In the genomic region with DNA sequence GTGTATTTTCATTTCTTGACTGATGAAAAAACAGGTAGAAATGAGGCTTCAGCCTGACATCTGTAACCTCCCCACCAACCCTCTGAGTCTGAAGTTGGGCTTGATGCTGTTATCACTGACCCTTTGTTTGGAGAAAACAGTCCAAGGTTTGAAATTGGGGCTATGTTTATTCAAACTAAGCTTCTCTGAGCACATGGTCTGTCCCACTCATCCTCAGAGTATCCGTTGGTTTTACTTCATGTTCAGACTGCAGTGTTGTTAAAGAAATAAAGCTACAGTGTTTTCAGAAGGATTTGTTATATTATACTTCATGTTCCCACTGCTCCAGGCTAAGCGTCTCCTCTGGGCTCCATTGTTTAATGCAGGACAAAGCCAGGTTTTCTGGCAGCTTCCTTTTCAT, we compare ENCODE assay signal across 11 cellular contexts. TPM values are rescaled to one million over a fixed set of nuclear protein-coding genes. Genes with fewer than 3 reads are reported as not detected.
DNase-seq lines count a peak whose midpoint lies in the region; ATAC-seq, FAIRE-seq and TF ChIP-seq lines count a peak whose summit lies in the region.
"Had no signal": no experiment of that assay in that cellular context is flagged by ENCODE, and none has a peak within 500 bp of the region (broad histone marks: within the 10 kb centered on the region; RNA-seq: fewer than 3 reads in every experiment).

No MANE protein-coding gene starts in this region.

- H3K9ac ChIP-seq in HepG2 (ENCODE audit: insufficient read depth, low read depth, low read length) (peak overlapping the region; percentile 35; the same call in 1 of the 2 replicates), GM12878 (ENCODE audit: control insufficient read depth, insufficient read depth, low read length) (no peak overlapping the region)

- FAIRE-seq in HepG2 (lab: Jason Lieb, UNC) = peak; percentile 89
- no peak for FAIRE-seq in GM12878 (lab: Jason Lieb, UNC)

- ATAC-seq in HepG2 = peak; percentile 89
- ATAC-seq in right lobe of liver = no peak
- ATAC-seq in GM12878 = no peak
- ATAC-seq in left lobe of liver = peak; percentile 17

- CTCF ChIA-PET in HepG2 (lab: Yijun Ruan, JAX; ENCODE audit: low intra/inter-chr PET ratio, low total read pairs) = no interaction called here
- CTCF ChIA-PET in GM12878 (lab: Yijun Ruan, JAX) = interaction anchor here (1.0 to 11.4 kb wide), 7 partner anchors 9 to 124 kb away, joined by 3 to 365 read pairs (median 4); no protein-coding TSS in a partner anchor

- H4K20me1 ChIP-seq in HepG2 (ENCODE audit: insufficient read depth, low read length) (no peaks in the 10 kb centered on the region), GM12878 (ENCODE audit: control insufficient read depth, insufficient read depth) (no peaks in the 10 kb centered on the region)

- no peaks in the 10 kb centered on the region for H3K27me3 ChIP-seq in HepG2 (ENCODE audit: control insufficient read depth in 1 of 2, insufficient read depth in 2 of 2, low read length in 2 of 2)
- H3K27me3 ChIP-seq in right lobe of liver = no peaks in the 10 kb centered on the region
- no peaks in the 10 kb centered on the region for H3K27me3 ChIP-seq in GM12878 (replicated peaks in 1 of 2; ENCODE audit: control insufficient read depth in 2 of 2, insufficient read depth in 2 of 2, low read length in 1 of 2)
- H3K27me3 ChIP-seq in tibial nerve = no peaks in the 10 kb centered on the region

- no peaks in the 10 kb centered on the region for H3K36me3 ChIP-seq in HepG2 (replicated peaks in 1 of 2; ENCODE audit: control insufficient read depth in 1 of 2, insufficient read depth in 2 of 2, low read length in 2 of 2)
- H3K36me3 ChIP-seq in right lobe of liver = no peaks in the 10 kb centered on the region
- no peaks in the 10 kb centered on the region for H3K36me3 ChIP-seq in GM12878 (ENCODE audit: control insufficient read depth in 2 of 2, insufficient read depth in 2 of 2, low read length in 1 of 2)
- H3K36me3 ChIP-seq in tibial nerve = no peaks in the 10 kb centered on the region

- no peak for TF ChIP-seq POLR2A in HepG2 (IDR thresholded peaks at IDR 0.05; ENCODE audit: insufficient read depth in 1 of 2, low read depth in 2 of 2, low read length in 2 of 2)
- no peak for TF ChIP-seq POLR2A in right lobe of liver (IDR thresholded peaks at IDR 0.05)
- TF ChIP-seq POLR2A in GM12878 (IDR thresholded peaks at IDR 0.05; ENCODE audit: low read depth, low read length) = no peak
- no peak for TF ChIP-seq POLR2A in tibial nerve (IDR thresholded peaks at IDR 0.05)

- H3K27ac ChIP-seq in HepG2 (ENCODE audit: extremely low read length, insufficient read depth, low read length) = peak overlapping the region; percentile 65
- no peak overlapping the region for H3K27ac ChIP-seq in right lobe of liver
- H3K27ac ChIP-seq in GM12878 (ENCODE audit: control insufficient read depth, insufficient read depth) = peak overlapping the region; percentile 7; the same call in 1 of the 2 replicates
- peak overlapping the region in 2 of 4 donors; percentile 10 to 65 for H3K27ac ChIP-seq in tibial nerve

- in situ Hi-C loops in HepG2 (cut with HindIII; ENCODE audit: extremely low pct_ligation_motif_present, low pct_unique_long_range_greater_than_20kb) (no loop called here), GM12878 (cut with MboI) (no loop called here)

- TF ChIP-seq RAD21 in HepG2 (CRISPR knock-in tag; IDR thresholded peaks at IDR 0.05) (no peak), GM12878 (IDR thresholded peaks at IDR 0.05; ENCODE audit: insufficient read depth, low read depth, low read length) (no peak)

- H3K4me2 ChIP-seq in HepG2 (ENCODE audit: low read depth, low read length) (peak overlapping the region; percentile 48), GM12878 (ENCODE audit: control insufficient read depth, insufficient read depth) (peak overlapping the region; percentile 36)

- WGBS in HepG2 (ENCODE audit: low lambda C conversion rate) = 3% methylated on average over 2 of the region's 2 CpGs
- 68% methylated on average over 2 of the region's 2 CpGs for WGBS in right lobe of liver (ENCODE audit: insufficient coverage, low coverage, low lambda C conversion rate, missing lambda C conversion rate)
- WGBS in GM12878 (ENCODE audit: insufficient coverage, insufficient replicate concordance, low lambda C conversion rate, missing lambda C conversion rate) = 77% methylated on average over 2 of the region's 2 CpGs
- WGBS in tibial nerve, 2 donors = 27 to 38% methylated on average over 2 of the region's 2 CpGs

- intact Hi-C loops in HepG2 (cut with micrococcal nuclease; ENCODE audit: unreplicated experiment) = no loop called here
- intact Hi-C loops in right lobe of liver (cut with DNase I) = no loop called here
- intact Hi-C loops in GM12878 (cut with micrococcal nuclease; ENCODE audit: unreplicated experiment) = no loop called here

- H3K9me3 ChIP-seq in HepG2 (ENCODE audit: low read length) = no peaks in the 10 kb centered on the region
- H3K9me3 ChIP-seq in right lobe of liver = no peaks in the 10 kb centered on the region
- H3K9me3 ChIP-seq in GM12878 (replicated peaks; ENCODE audit: control insufficient read depth, insufficient read depth, low read length) = no peaks in the 10 kb centered on the region; the same call in 2 of the 3 replicates
- no peaks in the 10 kb centered on the region for H3K9me3 ChIP-seq in tibial nerve

- peaks cover 79% of the 10 kb centered on the region for H3K4me1 ChIP-seq in HepG2 (ENCODE audit: insufficient read depth, low read length)
- H3K4me1 ChIP-seq in right lobe of liver = peaks cover 0 to 19% (median 3%) of the 10 kb centered on the region in 4 donors
- peaks cover 16% of the 10 kb centered on the region for H3K4me1 ChIP-seq in GM12878 (ENCODE audit: control insufficient read depth, insufficient read depth, low read length)
- peaks cover 0 to 43% (median 16%) of the 10 kb centered on the region in 4 donors for H3K4me1 ChIP-seq in tibial nerve

- SMC1A ChIA-PET in GM12878 (lab: Charles Lee; ENCODE audit: uncharacterized antibody, unreplicated experiment) = interaction anchor here (0.7 to 9.5 kb wide), 7 partner anchors 7 to 177 kb away, joined by 3 to 189 read pairs (median 3); no protein-coding TSS in a partner anchor

- H3K79me2 ChIP-seq in HepG2 (ENCODE audit: insufficient read depth, low read length) = peaks cover 5% of the 10 kb centered on the region
- peaks cover 47% of the 10 kb centered on the region for H3K79me2 ChIP-seq in GM12878 (ENCODE audit: control insufficient read depth, insufficient read depth, low read length)

- H2AFZ ChIP-seq in HepG2 (ENCODE audit: low read length) (no peak overlapping the region), GM12878 (ENCODE audit: control insufficient read depth, low read depth, low read length) (no peak overlapping the region)

- H3K4me3 ChIP-seq in HepG2 (replicated peaks in 1 of 3; ENCODE audit: insufficient read depth in 1 of 3, low read depth in 2 of 3, low read length in 3 of 3) (no peak overlapping the region; a peak in 1 of 6 replicates), right lobe of liver (no peak overlapping the region), GM12878 (peak overlapping the region; percentile 47; the same call in 1 of the 2 replicates), tibial nerve (no peak overlapping the region)

- TF ChIP-seq EP300 in HepG2 (IDR thresholded peaks at IDR 0.05; ENCODE audit: low read depth in 2 of 2, low read length in 2 of 2) (peak in 1 of 2 experiments; percentile 13; a peak in 1 of 4 replicates), HepG2 (CRISPR knock-in tag; IDR thresholded peaks at IDR 0.05; ENCODE audit: borderline replicate concordance) (no peak), GM12878 (IDR thresholded peaks at IDR 0.05; ENCODE audit: borderline replicate concordance in 1 of 2, control insufficient read depth in 1 of 2, low read depth in 2 of 2, low read length in 2 of 2) (no peak), tibial nerve (IDR thresholded peaks at IDR 0.05) (no peak)

- peak; percentile 79 for DNase-seq in HepG2 (ENCODE audit: low spot score)
- no peak for DNase-seq in right lobe of liver
- DNase-seq in GM12878 (ENCODE audit: low read depth, low spot score) = no peak
- no peak for DNase-seq in left lobe of liver (ENCODE audit: low spot score)
- no peak for DNase-seq in effector CD4-positive, alpha-beta T cell
- DNase-seq in ureter (ENCODE audit: low spot score) = no peak
- DNase-seq in tibial nerve (ENCODE audit: low spot score in 2 of 2) = no peak
- DNase-seq in GM20000 (ENCODE audit: low spot score) = no peak
- DNase-seq: AML-193, EL, NCI-H2029 treated with DMSO at 0.1 percent for 48 hours had no signal

- RAD21 ChIA-PET in GM12878 (lab: Charles Lee; ENCODE audit: unreplicated experiment) = interaction anchor here (1.0 to 9.7 kb wide), 4 partner anchors 9 to 30 kb away, joined by 3 to 169 read pairs (median 4); no protein-coding TSS in a partner anchor

- POLR2A ChIA-PET in HepG2 (lab: Yijun Ruan, JAX) = interaction anchor here (0.8 kb wide), 1 partner anchor 236 kb away, joined by 3 read pairs; a partner anchor contains a TSS
- POLR2A ChIA-PET in GM12878 (lab: Charles Lee) = interaction anchor here (0.7 to 11.3 kb wide), 2 partner anchors 12 to 74 kb away, joined by 3 to 170 read pairs; no protein-coding TSS in a partner anchor

- TF ChIP-seq CTCF in HepG2 (CRISPR knock-in tag; IDR thresholded peaks at IDR 0.05) (no peak), right lobe of liver (IDR thresholded peaks at IDR 0.05) (no peak), GM12878 (IDR thresholded peaks at IDR 0.05 in 2 of 3, conservative IDR thresholded peaks at IDR 0.05 in 1 of 3; ENCODE audit: control insufficient read depth in 2 of 3, extremely low read depth in 1 of 3, insufficient read depth in 1 of 3, low read depth in 3 of 3, low read length in 3 of 3) (no peak), tibial nerve (IDR thresholded peaks at IDR 0.05) (no peak), GM20000 (IDR thresholded peaks at IDR 0.05; ENCODE audit: extremely low read depth, missing control alignments) (no peak)

- BruUV-seq in HepG2 (replicated peaks; lab: Mats Ljungman, UMichigan) = no TSS peak
- no TSS peak for BruUV-seq in GM12878 (replicated peaks; lab: Mats Ljungman, UMichigan)

RNA-seq across cellular contexts. Expression of a gene that starts 6.0 kb away (rescaled TPM):
- 3.9 and 7.3 TPM in 2 replicates for total RNA-seq in HepG2 (2016; rRNA removed; fragmentation: Illumina TruSeq; extraction: Trizol)
- 2.9 and 4.5 TPM in 2 replicates for total RNA-seq in HepG2 (2016; cell fraction: cytosol; rRNA removed; fragmentation: Illumina TruSeq; extraction: Trizol; ENCODE audit: low read depth)
- 3.2 and 7.7 TPM in 2 replicates for total RNA-seq in HepG2 (2016; cell fraction: insoluble cytoplasmic fraction; rRNA removed; fragmentation: Illumina TruSeq; extraction: Trizol)
- total RNA-seq in HepG2 (2016; cell fraction: membrane; rRNA removed; fragmentation: Illumina TruSeq; extraction: Trizol) = 2.3 and 2.4 TPM in 2 replicates
- 12.3 and 15.3 TPM in 2 replicates for total RNA-seq in HepG2 (2016; cell fraction: nucleus; rRNA removed; fragmentation: Illumina TruSeq; extraction: Trizol)
- polyA plus RNA-seq in HepG2 (2011; rRNA removed) = 3.0 and 4.7 TPM in 2 replicates
- 0.88 and 1.0 TPM in 2 replicates for polyA plus RNA-seq in HepG2 (2011; cell fraction: cytosol; rRNA removed)
- polyA plus RNA-seq in HepG2 (2011; cell fraction: nucleus; rRNA removed) = 26.1 and 64.5 TPM in 2 replicates
- polyA plus RNA-seq in HepG2 (2012) = 3.9 and 4.1 TPM in 2 replicates
- 0.11 and 0.12 TPM in 2 replicates for polyA plus RNA-seq in HepG2 (2016; cell fraction: cytosol; fragmentation: Illumina TruSeq; extraction: Trizol; ENCODE audit: low read depth)
- polyA plus RNA-seq in HepG2 (2016; cell fraction: insoluble cytoplasmic fraction; fragmentation: Illumina TruSeq; extraction: Trizol; ENCODE audit: low read depth) = 0.94 and 1.7 TPM in 2 replicates
- polyA plus RNA-seq in HepG2 (2016; cell fraction: membrane; fragmentation: Illumina TruSeq; extraction: Trizol; ENCODE audit: low read depth) = 0.27 and 0.49 TPM in 2 replicates
- 19.4 and 21.3 TPM in 2 replicates for polyA plus RNA-seq in HepG2 (2016; cell fraction: nucleus; fragmentation: Illumina TruSeq; extraction: Trizol; ENCODE audit: insufficient read depth, low read depth)
- polyA minus RNA-seq in HepG2 (2011; rRNA and poly(A)+ RNA removed; ENCODE audit: low replicate concordance) = 17.2 and 24.6 TPM in 2 replicates
- polyA minus RNA-seq in HepG2 (2011; cell fraction: cytosol; rRNA and poly(A)+ RNA removed) = 3.0 and 3.1 TPM in 2 replicates
- 23.3 and 23.4 TPM in 2 replicates for polyA minus RNA-seq in HepG2 (2011; cell fraction: nucleus; rRNA and poly(A)+ RNA removed)
- 1 to 10 TPM; 4.3 to 7.9 (median 5.7) TPM for total RNA-seq in right lobe of liver
- total RNA-seq in GM12878 (2013; cell fraction: nucleolus; rRNA removed) = 88.7 and 98.8 TPM in 2 replicates
- 8.5 and 13.5 TPM in 2 replicates for total RNA-seq in GM12878 (2014; rRNA removed)
- total RNA-seq in GM12878 (2014; rRNA removed; fragmentation: Illumina TruSeq; extraction: Trizol) = 6.7 and 7.2 TPM in 2 replicates
- 15.7 and 19.0 TPM in 2 replicates for total RNA-seq in GM12878 (2021)
- polyA plus RNA-seq in GM12878 (2011; ENCODE audit: low read depth) = 3.5 TPM
- 3.6 and 6.5 TPM in 2 replicates for polyA plus RNA-seq in GM12878 (2011; rRNA removed)
- polyA plus RNA-seq in GM12878 (2011; cell fraction: cytosol; rRNA removed) = 5.1 and 6.2 TPM in 2 replicates
- polyA plus RNA-seq in GM12878 (2011; cell fraction: nucleus; rRNA removed) = 38.1 and 56.5 TPM in 2 replicates
- polyA plus RNA-seq in GM12878 (2012) = 6.4 and 8.7 TPM in 2 replicates
- polyA plus RNA-seq in GM12878 (2014; fragmentation: Illumina TruSeq; extraction: Trizol) = 6.8 and 7.5 TPM in 2 replicates
- under 1 TPM; 0.44 to 0.50 TPM for polyA plus RNA-seq in GM12878 (2014; fragmentation: Nextera tagmentation; extraction: Ambion mirVana)
- polyA plus RNA-seq in GM12878 (2014; rRNA removed) = 10.4 and 12.2 TPM in 2 replicates
- 1 to 10 TPM; 6.5 to 7.8 TPM for polyA plus RNA-seq in GM12878 (2016; fragmentation: Nextera tagmentation; extraction: Ambion mirVana)
- polyA minus RNA-seq in GM12878 (2011; rRNA and poly(A)+ RNA removed) = 20.2 and 27.6 TPM in 2 replicates
- 4.4 and 4.9 TPM in 2 replicates for polyA minus RNA-seq in GM12878 (2011; cell fraction: cytosol; rRNA and poly(A)+ RNA removed)
- 29.6 and 53.2 TPM in 2 replicates for polyA minus RNA-seq in GM12878 (2011; cell fraction: nucleus; rRNA and poly(A)+ RNA removed)
- 6.6 TPM for total RNA-seq in left lobe of liver
- 39.6 TPM for total RNA-seq in ureter
- 10 to 100 TPM; 22.1 to 54.6 (median 36.6) TPM for total RNA-seq in tibial nerve

RNA-seq across cellular contexts. Expression of a gene that starts 47.6 kb away (rescaled TPM):
- total RNA-seq in HepG2 (2016; rRNA removed; fragmentation: Illumina TruSeq; extraction: Trizol) (5.4 and 7.1 TPM in 2 replicates), right lobe of liver (1 to 10 TPM; 6.0 to 8.6 (median 7.3) TPM), GM12878 (2014; rRNA removed) (7.5 and 8.5 TPM in 2 replicates), GM12878 (2014; rRNA removed; fragmentation: Illumina TruSeq; extraction: Trizol) (4.4 and 4.7 TPM in 2 replicates), GM12878 (2021) (10.3 and 12.2 TPM in 2 replicates), left lobe of liver (8.9 TPM), ureter (48.6 TPM), tibial nerve (10 to 100 TPM in 3 of 4 donors, 1 to 10 TPM in 1; 9.0 to 16.8 (median 12.0) TPM)
- 0.40 and 0.53 TPM in 2 replicates for total RNA-seq in HepG2 (2016; cell fraction: cytosol; rRNA removed; fragmentation: Illumina TruSeq; extraction: Trizol; ENCODE audit: low read depth)
- 6.2 and 6.5 TPM in 2 replicates for total RNA-seq in HepG2 (2016; cell fraction: insoluble cytoplasmic fraction; rRNA removed; fragmentation: Illumina TruSeq; extraction: Trizol)
- total RNA-seq in HepG2 (2016; cell fraction: membrane; rRNA removed; fragmentation: Illumina TruSeq; extraction: Trizol) = 2.0 and 2.1 TPM in 2 replicates
- total RNA-seq in HepG2 (2016; cell fraction: nucleus; rRNA removed; fragmentation: Illumina TruSeq; extraction: Trizol) = 7.6 and 8.2 TPM in 2 replicates
- polyA plus RNA-seq in HepG2 (2011; rRNA removed) (6.4 and 7.2 TPM in 2 replicates), GM12878 (2011; rRNA removed) (3.7 and 6.8 TPM in 2 replicates), GM12878 (2014; fragmentation: Illumina TruSeq; extraction: Trizol) (0.86 and 5.3 TPM in 2 replicates), GM12878 (2014; fragmentation: Nextera tagmentation; extraction: Ambion mirVana) (1 to 10 TPM in 1 of 2 experiments, under 1 TPM in 1; 0.79 to 2.2 TPM), GM12878 (2014; rRNA removed) (8.9 and 9.9 TPM in 2 replicates), GM12878 (2016; fragmentation: Nextera tagmentation; extraction: Ambion mirVana) (10 to 100 TPM in 1 of 2 experiments, 1 to 10 TPM in 1; 6.3 to 10.4 TPM)
- polyA plus RNA-seq in HepG2 (2011; cell fraction: cytosol; rRNA removed) = 4.5 and 4.9 TPM in 2 replicates
- 22.2 and 32.3 TPM in 2 replicates for polyA plus RNA-seq in HepG2 (2011; cell fraction: nucleus; rRNA removed)
- 3.7 and 5.4 TPM in 2 replicates for polyA plus RNA-seq in HepG2 (2012)
- 2.3 TPM in 2 replicates for polyA plus RNA-seq in HepG2 (2016; cell fraction: cytosol; fragmentation: Illumina TruSeq; extraction: Trizol; ENCODE audit: low read depth)
- 5.3 and 6.2 TPM in 2 replicates for polyA plus RNA-seq in HepG2 (2016; cell fraction: insoluble cytoplasmic fraction; fragmentation: Illumina TruSeq; extraction: Trizol; ENCODE audit: low read depth)
- polyA plus RNA-seq in HepG2 (2016; cell fraction: membrane; fragmentation: Illumina TruSeq; extraction: Trizol; ENCODE audit: low read depth) = 2.5 and 2.6 TPM in 2 replicates
- polyA plus RNA-seq in HepG2 (2016; cell fraction: nucleus; fragmentation: Illumina TruSeq; extraction: Trizol; ENCODE audit: insufficient read depth, low read depth) = 17.3 and 19.5 TPM in 2 replicates
- 7.1 and 9.6 TPM in 2 replicates for polyA minus RNA-seq in HepG2 (2011; rRNA and poly(A)+ RNA removed; ENCODE audit: low replicate concordance)
- polyA minus RNA-seq in HepG2 (2011; cell fraction: cytosol; rRNA and poly(A)+ RNA removed) = 1.2 and 4.6 TPM in 2 replicates
- polyA minus RNA-seq in HepG2 (2011; cell fraction: nucleus; rRNA and poly(A)+ RNA removed) = 3.2 and 8.8 TPM in 2 replicates
- total RNA-seq in GM12878 (2013; cell fraction: nucleolus; rRNA removed) = 18.7 and 20.7 TPM in 2 replicates
- 9.5 TPM for polyA plus RNA-seq in GM12878 (2011; ENCODE audit: low read depth)
- polyA plus RNA-seq in GM12878 (2011; cell fraction: cytosol; rRNA removed) = 8.1 and 12.4 TPM in 2 replicates
- 17.3 and 21.3 TPM in 2 replicates for polyA plus RNA-seq in GM12878 (2011; cell fraction: nucleus; rRNA removed)
- polyA plus RNA-seq in GM12878 (2012) = 4.0 and 6.1 TPM in 2 replicates
- 3.2 and 4.0 TPM in 2 replicates for polyA minus RNA-seq in GM12878 (2011; rRNA and poly(A)+ RNA removed)
- polyA minus RNA-seq in GM12878 (2011; cell fraction: cytosol; rRNA and poly(A)+ RNA removed) = 1.5 and 2.5 TPM in 2 replicates
- 1.6 and 3.9 TPM in 2 replicates for polyA minus RNA-seq in GM12878 (2011; cell fraction: nucleus; rRNA and poly(A)+ RNA removed)

RNA-seq across cellular contexts. Expression of a gene that starts 58.4 kb away (rescaled TPM):
- total RNA-seq in HepG2 (2016; rRNA removed; fragmentation: Illumina TruSeq; extraction: Trizol) (0.55 and 5.1 TPM in 2 replicates), right lobe of liver (1 to 10 TPM in 5 of 6 experiments, under 1 TPM in 1; 0.31 to 7.3 (median 4.7) TPM), GM12878 (2014; rRNA removed) (2.6 and 3.1 TPM in 2 replicates), GM12878 (2014; rRNA removed; fragmentation: Illumina TruSeq; extraction: Trizol) (0.67 and 0.78 TPM in 2 replicates), GM12878 (2021) (3.1 and 6.6 TPM in 2 replicates), left lobe of liver (5.9 TPM), ureter (30.0 TPM), tibial nerve (1 to 10 TPM; 1.8 to 8.7 (median 4.5) TPM)
- 1.1 and 1.6 TPM in 2 replicates for total RNA-seq in HepG2 (2016; cell fraction: cytosol; rRNA removed; fragmentation: Illumina TruSeq; extraction: Trizol; ENCODE audit: low read depth)
- total RNA-seq in HepG2 (2016; cell fraction: insoluble cytoplasmic fraction; rRNA removed; fragmentation: Illumina TruSeq; extraction: Trizol) = 0.88 and 2.9 TPM in 2 replicates
- total RNA-seq in HepG2 (2016; cell fraction: membrane; rRNA removed; fragmentation: Illumina TruSeq; extraction: Trizol) = 0.55 and 1.1 TPM in 2 replicates
- 4.1 and 4.8 TPM in 2 replicates for total RNA-seq in HepG2 (2016; cell fraction: nucleus; rRNA removed; fragmentation: Illumina TruSeq; extraction: Trizol)
- polyA plus RNA-seq in HepG2 (2011; rRNA removed) (8.0 and 10.2 TPM in 2 replicates), GM12878 (2011; rRNA removed) (2.7 and 3.2 TPM in 2 replicates), GM12878 (2014; fragmentation: Illumina TruSeq; extraction: Trizol) (0.43 and 2.4 TPM in 2 replicates), GM12878 (2014; fragmentation: Nextera tagmentation; extraction: Ambion mirVana) (under 1 TPM; 0.22 to 0.93 TPM), GM12878 (2014; rRNA removed) (3.8 and 6.9 TPM in 2 replicates), GM12878 (2016; fragmentation: Nextera tagmentation; extraction: Ambion mirVana) (1 to 10 TPM; 4.4 to 6.3 TPM)
- 1.2 and 1.9 TPM in 2 replicates for polyA plus RNA-seq in HepG2 (2011; cell fraction: cytosol; rRNA removed)
- 51.3 and 67.9 TPM in 2 replicates for polyA plus RNA-seq in HepG2 (2011; cell fraction: nucleus; rRNA removed)
- 2.9 and 3.7 TPM in 2 replicates for polyA plus RNA-seq in HepG2 (2012)
- 0.61 and 1.4 TPM in 2 replicates for polyA plus RNA-seq in HepG2 (2016; cell fraction: cytosol; fragmentation: Illumina TruSeq; extraction: Trizol; ENCODE audit: low read depth)
- polyA plus RNA-seq in HepG2 (2016; cell fraction: insoluble cytoplasmic fraction; fragmentation: Illumina TruSeq; extraction: Trizol; ENCODE audit: low read depth) = 0.63 and 1.2 TPM in 2 replicates
- 1.0 and 1.5 TPM in 2 replicates for polyA plus RNA-seq in HepG2 (2016; cell fraction: membrane; fragmentation: Illumina TruSeq; extraction: Trizol; ENCODE audit: low read depth)
- polyA plus RNA-seq in HepG2 (2016; cell fraction: nucleus; fragmentation: Illumina TruSeq; extraction: Trizol; ENCODE audit: insufficient read depth, low read depth) = 15.6 and 20.4 TPM in 2 replicates
- polyA minus RNA-seq in HepG2 (2011; rRNA and poly(A)+ RNA removed; ENCODE audit: low replicate concordance) = 1.1 and 2.7 TPM in 2 replicates
- 2.2 TPM in 1 of 2 replicates, not detected in the other for polyA minus RNA-seq in HepG2 (2011; cell fraction: cytosol; rRNA and poly(A)+ RNA removed)
- 4.4 and 4.6 TPM in 2 replicates for polyA minus RNA-seq in HepG2 (2011; cell fraction: nucleus; rRNA and poly(A)+ RNA removed)
- total RNA-seq in GM12878 (2013; cell fraction: nucleolus; rRNA removed) = 5.0 and 9.9 TPM in 2 replicates
- polyA plus RNA-seq in GM12878 (2011; ENCODE audit: low read depth) = 3.3 TPM
- polyA plus RNA-seq in GM12878 (2011; cell fraction: cytosol; rRNA removed) = 2.9 and 6.4 TPM in 2 replicates
- polyA plus RNA-seq in GM12878 (2011; cell fraction: nucleus; rRNA removed) = 27.2 and 31.9 TPM in 2 replicates
- 2.4 and 3.6 TPM in 2 replicates for polyA plus RNA-seq in GM12878 (2012)
- polyA minus RNA-seq in GM12878 (2011; rRNA and poly(A)+ RNA removed) = 0.22 and 0.72 TPM in 2 replicates
- not detected in 2 replicates for polyA minus RNA-seq in GM12878 (2011; cell fraction: cytosol; rRNA and poly(A)+ RNA removed)
- polyA minus RNA-seq in GM12878 (2011; cell fraction: nucleus; rRNA and poly(A)+ RNA removed) = 1.9 and 3.4 TPM in 2 replicates

Comparison
In these comparisons a context has a peak if more than half of its experiments do, and no peak if none do; other contexts are left out.
1. ATAC-seq: peak in HepG2 (single experiment) and left lobe of liver (single experiment); none in right lobe of liver (0 of 4) and GM12878 (single experiment).
2. H3K27ac ChIP-seq: peak in HepG2 (single experiment) and GM12878 (single experiment); none in right lobe of liver (0 of 3).